Comparison of ENCODE assay signal across 10 cellular contexts in genomic region chr20:57680131-57680716, GRCh38. TPM values are rescaled to one million over a fixed set of nuclear protein-coding genes. Genes with fewer than 3 reads are reported as not detected.
A peak's percentile ranks its signal among the peaks of the same experiment; 100 is the strongest.
DNase-seq lines count a peak whose midpoint lies in the region; ATAC-seq, FAIRE-seq and TF ChIP-seq lines count a peak whose summit lies in the region.
"Had no signal": no experiment of that assay in that cellular context is flagged by ENCODE, and none has a peak within 500 bp of the region (broad histone marks: within the 10 kb centered on the region; RNA-seq: fewer than 3 reads in every experiment).

No MANE protein-coding gene starts in this region.

- peak; percentile 57 for ATAC-seq in GM21423 (IDR thresholded peaks at IDR 0.05; ENCODE audit: unreplicated experiment)
- peak; percentile 47 for ATAC-seq in HG03442 (IDR thresholded peaks at IDR 0.05; ENCODE audit: unreplicated experiment)
- peak; percentile 51 for ATAC-seq in effector memory CD8-positive, alpha-beta T cell (replicated peaks)

- intact Hi-C loops in activated T-helper 2 cell treated with anti-CD3 and anti-CD28 coated beads, Interferon-gamma antibody, Interleukin-2, Interleukin-4, amounts not matched to agents 10 μg/mL and 5 μg/mL and 100 μg/mL, durations not matched to agents 14 hours and 24 hours and 36 hours (cut with micrococcal nuclease) = no loop called here

- no peak overlapping the region for H3K4me3 Mint-ChIP-seq in effector memory CD8-positive, alpha-beta T cell
- no peak overlapping the region for H3K4me3 Mint-ChIP-seq in activated T-helper 2 cell treated with anti-CD3 and anti-CD28 coated beads, Interferon-gamma antibody, Interleukin-2, Interleukin-4, amounts not matched to agents 10 μg/mL and 5 μg/mL and 100 μg/mL, durations not matched to agents 14 hours and 24 hours and 36 hours (ENCODE audit: low read depth)

- FAIRE-seq in GM12892 (lab: Jason Lieb, UNC) = peak; percentile 95

- H3K27ac Mint-ChIP-seq in effector memory CD8-positive, alpha-beta T cell = peak overlapping the region in 1 of 2 donors; percentile 59
- no peak overlapping the region for H3K27ac Mint-ChIP-seq in activated T-helper 2 cell treated with anti-CD3 and anti-CD28 coated beads, Interferon-gamma antibody, Interleukin-2, Interleukin-4, amounts not matched to agents 10 μg/mL and 5 μg/mL and 100 μg/mL, durations not matched to agents 14 hours and 24 hours and 36 hours

- no peaks in the 10 kb centered on the region for H3K9me3 Mint-ChIP-seq in effector memory CD8-positive, alpha-beta T cell
- no peaks in the 10 kb centered on the region for H3K9me3 Mint-ChIP-seq in activated T-helper 2 cell treated with anti-CD3 and anti-CD28 coated beads, Interferon-gamma antibody, Interleukin-2, Interleukin-4, amounts not matched to agents 10 μg/mL and 5 μg/mL and 100 μg/mL, durations not matched to agents 14 hours and 24 hours and 36 hours

- peak; percentile 57 for DNase-seq in GM12892 (ENCODE audit: insufficient read length)
- DNase-seq in effector memory CD8-positive, alpha-beta T cell = no peak
- no peak for DNase-seq in activated CD8-positive, alpha-beta memory T cell treated with anti-CD3 and anti-CD28 coated beads, Interleukin-2, amount 50 U/mL, for 48 hours
- no peak for DNase-seq in activated T-helper 2 cell treated with anti-CD3 and anti-CD28 coated beads, Interferon-gamma antibody, Interleukin-2, Interleukin-4, amounts not matched to agents 10 μg/mL and 5 μg/mL and 100 μg/mL, durations not matched to agents 14 hours and 24 hours and 36 hours (ENCODE audit: low spot score)
- no peak for DNase-seq in NCI-H1105 treated with DMSO at 0.1 percent for 48 hours (lab: John Stamatoyannopoulos, UW)
- DNase-seq in NCI-H1930 (lab: John Stamatoyannopoulos, UW) = no peak

- peak; percentile 38; the same call in 1 of the 2 replicates for TF ChIP-seq POLR2A in GM12892 (IDR thresholded peaks at IDR 0.05; ENCODE audit: low read depth, low read length)

- peaks cover 10 to 12% of the 10 kb centered on the region in 2 donors for H3K4me1 Mint-ChIP-seq in effector memory CD8-positive, alpha-beta T cell (ENCODE audit: low read depth in 2 of 2)
- H3K4me1 Mint-ChIP-seq in activated T-helper 2 cell treated with anti-CD3 and anti-CD28 coated beads, Interferon-gamma antibody, Interleukin-2, Interleukin-4, amounts not matched to agents 10 μg/mL and 5 μg/mL and 100 μg/mL, durations not matched to agents 14 hours and 24 hours and 36 hours (ENCODE audit: low read depth) = no peaks in the 10 kb centered on the region

- peaks cover 3% of the 10 kb centered on the region for H3K36me3 Mint-ChIP-seq in effector memory CD8-positive, alpha-beta T cell (ENCODE audit: insufficient read depth)
- H3K36me3 Mint-ChIP-seq in activated T-helper 2 cell treated with anti-CD3 and anti-CD28 coated beads, Interferon-gamma antibody, Interleukin-2, Interleukin-4, amounts not matched to agents 10 μg/mL and 5 μg/mL and 100 μg/mL, durations not matched to agents 14 hours and 24 hours and 36 hours (ENCODE audit: low read depth) = no peaks in the 10 kb centered on the region

- peaks cover 47 to 72% of the 10 kb centered on the region in 2 donors for H3K27me3 Mint-ChIP-seq in effector memory CD8-positive, alpha-beta T cell
- H3K27me3 Mint-ChIP-seq in activated T-helper 2 cell treated with anti-CD3 and anti-CD28 coated beads, Interferon-gamma antibody, Interleukin-2, Interleukin-4, amounts not matched to agents 10 μg/mL and 5 μg/mL and 100 μg/mL, durations not matched to agents 14 hours and 24 hours and 36 hours (ENCODE audit: low read depth) = peaks cover 8% of the 10 kb centered on the region

RNA-seq across cellular contexts. Expression of gene PMEPA1, which starts 29.6 kb away (rescaled TPM):
- 0.78 TPM for polyA plus RNA-seq in GM12892 (2012; ENCODE audit: missing spikeins)
- 0.99 and 1.1 TPM in 2 replicates for total RNA-seq in activated T-helper 2 cell treated with anti-CD3 and anti-CD28 coated beads, Interferon-gamma antibody, Interleukin-2, Interleukin-4, amounts not matched to agents 10 μg/mL and 5 μg/mL and 100 μg/mL, durations not matched to agents 14 hours and 24 hours and 36 hours

RNA-seq across cellular contexts. Expression of gene ZBP1, which starts 60.0 kb away (rescaled TPM):
- 2.0 TPM for polyA plus RNA-seq in GM12892 (2012; ENCODE audit: missing spikeins)
- total RNA-seq in activated T-helper 2 cell treated with anti-CD3 and anti-CD28 coated beads, Interferon-gamma antibody, Interleukin-2, Interleukin-4, amounts not matched to agents 10 μg/mL and 5 μg/mL and 100 μg/mL, durations not matched to agents 14 hours and 24 hours and 36 hours = 0.32 and 0.62 TPM in 2 replicates
- total RNA-seq: lung microvascular endothelial cell, SK-MEL-5 had no signal
